In the genomic region with DNA sequence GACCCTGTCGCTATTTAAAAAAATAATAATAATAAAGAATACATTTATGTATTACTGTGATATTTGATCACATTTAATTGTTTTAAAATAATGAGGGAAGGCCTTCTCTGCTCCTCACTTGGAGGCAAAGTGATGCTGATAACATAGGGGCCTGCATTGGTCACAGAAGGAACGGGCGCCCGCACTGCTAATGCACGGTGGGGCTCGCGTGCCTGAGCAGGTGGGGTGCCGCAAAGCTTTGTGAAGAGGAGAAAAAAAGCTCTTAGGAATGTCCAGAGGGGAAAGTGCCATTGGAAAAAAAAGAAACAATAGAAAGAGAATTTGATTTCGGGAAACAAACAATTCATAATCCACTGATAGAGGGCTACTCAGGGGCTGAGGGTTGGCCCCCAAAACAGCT, we compare ENCODE assay signal across 33 cellular contexts.
"Had no signal": no experiment of that assay in that cellular context is flagged by ENCODE, and none has a peak within 500 bp of the region (broad histone marks: within the 10 kb centered on the region; RNA-seq: fewer than 3 reads in every experiment).

No MANE protein-coding gene starts in this region.

- H3K4me1 ChIP-seq: foreskin keratinocyte, gastrocnemius medialis had no signal

- H3K27me3 ChIP-seq: brain microvascular endothelial cell, esophagus muscularis mucosa, foreskin keratinocyte, gastrocnemius medialis had no signal

- DNase-seq: activated B cell treated with CpG ODN at 0.5 μM for 24 hours; activated CD4-positive, alpha-beta T cell treated with anti-CD3 and anti-CD28 coated beads for 48 hours; activated CD4-positive, alpha-beta T cell treated with anti-CD3 and anti-CD28 coated beads, Interleukin-2, amount 50 U/mL, for 1 hour; activated CD4-positive, alpha-beta T cell treated with anti-CD3 and anti-CD28 coated beads, Interleukin-2, amount 50 U/mL, for 48 hours; activated CD8-positive, alpha-beta memory T cell treated with anti-CD3 and anti-CD28 coated beads for 24 hours; activated CD8-positive, alpha-beta T cell treated with anti-CD3 and anti-CD28 coated beads for 36 hours; activated effector memory CD4-positive, alpha-beta T cell treated with Interleukin-2 at 50 U/mL for 16 hours; activated gamma-delta T cell treated with Interleukin-2 at 50 U/mL for 16 hours; activated naive CD4-positive, alpha-beta T cell treated with anti-CD3 and anti-CD28 coated beads, Interleukin-2, amount 50 U/mL, for 16 hours; activated naive CD4-positive, alpha-beta T cell treated with Interleukin-2 at 50 U/mL for 16 hours; activated T-cell treated with anti-CD3 and anti-CD28 coated beads, Interleukin-2, amount 50 U/mL, for 4 hours; amniotic stem cell; anterior cingulate cortex; brain microvascular endothelial cell; cortex of kidney; dermis blood vessel endothelial cell; effector CD4-positive, alpha-beta T cell; effector memory CD8-positive, alpha-beta T cell; erythroblast; foreskin keratinocyte; gastrocnemius medialis; T-helper 1 cell; T-helper 17 cell; T1000 had no signal

- H3K4me3 Mint-ChIP-seq: activated B cell treated with CpG ODN at 0.5 μM for 24 hours; activated CD8-positive, alpha-beta T cell treated with anti-CD3 and anti-CD28 coated beads for 36 hours; activated naive CD8-positive, alpha-beta T cell; activated T-cell treated with anti-CD3 and anti-CD28 coated beads, Interleukin-2, amount 50 U/mL, for 4 hours; activated T-helper 17 cell treated with anti-CD3 and anti-CD28 coated beads, Interleukin-2, amount 50 U/mL, for 72 hours; central memory CD8-positive, alpha-beta T cell; effector memory CD8-positive, alpha-beta T cell; T-helper 17 cell; T-helper 2 cell treated with Interferon-gamma antibody and Interleukin-4, amounts not matched to agents 5 μg/mL and 100 μg/mL, for 36 hours had no signal

- H3K36me3 Mint-ChIP-seq: activated naive CD8-positive, alpha-beta T cell had no signal

- FAIRE-seq: astrocyte, colon, TTC549 had no signal

- H3K27me3 Mint-ChIP-seq: activated CD8-positive, alpha-beta T cell treated with anti-CD3 and anti-CD28 coated beads for 36 hours; activated naive CD8-positive, alpha-beta T cell; activated T-helper 17 cell treated with anti-CD3 and anti-CD28 coated beads, Interleukin-2, amount 50 U/mL, for 72 hours had no signal

- H3K27ac ChIP-seq: brain microvascular endothelial cell, esophagus muscularis mucosa, foreskin keratinocyte, gastrocnemius medialis, VCaP had no signal

- H3K36me3 ChIP-seq: brain microvascular endothelial cell, esophagus muscularis mucosa, gastrocnemius medialis had no signal

- H3K9me3 Mint-ChIP-seq: activated B cell treated with CpG ODN at 0.5 μM for 24 hours; activated CD8-positive, alpha-beta T cell treated with anti-CD3 and anti-CD28 coated beads for 36 hours; activated T-cell treated with anti-CD3 and anti-CD28 coated beads, Interleukin-2, amount 50 U/mL, for 4 hours; activated T-helper 17 cell treated with anti-CD3 and anti-CD28 coated beads, Interleukin-2, amount 50 U/mL, for 72 hours; central memory CD8-positive, alpha-beta T cell; effector memory CD8-positive, alpha-beta T cell; T-helper 2 cell treated with Interferon-gamma antibody and Interleukin-4, amounts not matched to agents 5 μg/mL and 100 μg/mL, for 36 hours had no signal

- H3K4me1 Mint-ChIP-seq: activated B cell treated with CpG ODN at 0.5 μM for 24 hours; activated T-helper 17 cell treated with anti-CD3 and anti-CD28 coated beads, Interleukin-2, amount 50 U/mL, for 72 hours; central memory CD8-positive, alpha-beta T cell; T-helper 17 cell had no signal

- H3K4me3 ChIP-seq: esophagus muscularis mucosa, gastrocnemius medialis had no signal

- H3K9me3 ChIP-seq: esophagus muscularis mucosa, gastrocnemius medialis had no signal

- H3K27ac Mint-ChIP-seq: activated B cell treated with CpG ODN at 0.5 μM for 24 hours; activated CD8-positive, alpha-beta T cell treated with anti-CD3 and anti-CD28 coated beads for 36 hours; activated naive CD8-positive, alpha-beta T cell; activated T-helper 17 cell treated with anti-CD3 and anti-CD28 coated beads, Interleukin-2, amount 50 U/mL, for 72 hours; effector memory CD8-positive, alpha-beta T cell; T-helper 17 cell; T-helper 2 cell treated with Interferon-gamma antibody and Interleukin-4, amounts not matched to agents 5 μg/mL and 100 μg/mL, for 36 hours had no signal
